Comparison of ENCODE assay signal across 1 cellular context in the genomic region with DNA sequence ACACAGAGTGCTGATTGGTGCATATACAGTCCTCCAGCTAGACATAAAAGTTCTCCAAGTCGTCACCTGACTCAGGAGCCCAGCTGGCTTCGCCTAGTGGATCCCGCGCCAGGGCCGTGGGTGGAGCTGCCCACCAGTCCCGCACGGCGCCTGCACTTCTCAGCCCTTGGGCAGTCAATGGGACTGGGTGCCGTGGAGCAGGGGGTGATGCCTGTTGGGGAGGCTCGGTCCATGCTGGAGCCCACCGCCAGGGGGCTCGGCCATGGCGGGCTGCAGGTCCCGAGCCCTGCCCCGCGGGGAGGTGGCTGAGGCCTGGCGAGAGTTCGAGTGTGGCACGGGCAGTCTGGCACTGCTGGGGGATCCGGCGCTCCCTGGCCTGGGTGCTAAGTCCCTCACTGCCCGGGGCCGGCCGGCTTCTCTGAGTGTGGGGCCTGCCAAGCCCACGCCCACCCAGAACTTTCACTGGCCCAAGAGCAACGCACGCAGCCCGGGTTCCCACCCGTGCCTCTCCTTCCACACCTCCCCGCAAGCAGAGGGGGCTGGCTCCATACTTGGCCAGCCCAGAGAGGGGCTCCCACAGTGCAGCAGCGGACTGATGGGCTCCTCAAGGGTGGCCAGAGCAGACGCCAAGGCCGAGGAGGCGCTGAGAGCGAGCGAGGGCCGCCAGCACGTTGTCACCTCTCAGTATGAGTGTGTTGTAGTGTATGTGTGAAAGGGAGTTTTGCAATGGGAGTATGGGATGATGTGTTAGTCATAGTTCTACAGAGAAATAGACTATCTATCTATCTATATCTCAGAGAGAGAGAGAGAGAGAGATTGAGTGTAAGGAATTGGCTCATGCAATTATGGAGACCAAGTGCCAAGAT.
TF ChIP-seq lines count a peak whose summit lies in the region.

No MANE protein-coding gene starts in this region.

TF ChIP-seq in GM12878, 131 proteins besides CTCF, POLR2A, EP300 and RAD21 (continued from another document):
- TF ChIP-seq, protein P1, sequence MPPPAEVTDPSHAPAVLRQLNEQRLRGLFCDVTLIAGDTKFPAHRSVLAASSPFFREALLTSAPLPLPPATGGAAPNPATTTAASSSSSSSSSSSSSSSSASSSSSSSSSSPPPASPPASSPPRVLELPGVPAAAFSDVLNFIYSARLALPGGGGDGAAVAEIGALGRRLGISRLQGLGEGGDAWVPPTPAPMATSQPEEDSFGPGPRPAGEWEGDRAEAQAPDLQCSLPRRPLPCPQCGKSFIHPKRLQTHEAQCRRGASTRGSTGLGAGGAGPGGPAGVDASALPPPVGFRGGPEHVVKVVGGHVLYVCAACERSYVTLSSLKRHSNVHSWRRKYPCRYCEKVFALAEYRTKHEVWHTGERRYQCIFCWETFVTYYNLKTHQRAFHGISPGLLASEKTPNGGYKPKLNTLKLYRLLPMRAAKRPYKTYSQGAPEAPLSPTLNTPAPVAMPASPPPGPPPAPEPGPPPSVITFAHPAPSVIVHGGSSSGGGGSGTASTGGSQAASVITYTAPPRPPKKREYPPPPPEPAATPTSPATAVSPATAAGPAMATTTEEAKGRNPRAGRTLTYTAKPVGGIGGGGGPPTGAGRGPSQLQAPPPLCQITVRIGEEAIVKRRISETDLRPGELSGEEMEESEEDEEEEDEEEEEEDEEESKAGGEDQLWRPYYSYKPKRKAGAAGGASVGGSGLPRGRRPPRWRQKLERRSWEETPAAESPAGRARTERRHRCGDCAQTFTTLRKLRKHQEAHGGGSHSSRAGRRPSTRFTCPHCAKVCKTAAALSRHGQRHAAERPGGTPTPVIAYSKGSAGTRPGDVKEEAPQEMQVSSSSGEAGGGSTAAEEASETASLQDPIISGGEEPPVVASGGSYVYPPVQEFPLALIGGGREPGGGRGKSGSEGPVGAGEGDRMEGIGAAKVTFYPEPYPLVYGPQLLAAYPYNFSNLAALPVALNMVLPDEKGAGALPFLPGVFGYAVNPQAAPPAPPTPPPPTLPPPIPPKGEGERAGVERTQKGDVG (CRISPR knock-in tag; IDR thresholded peaks at IDR 0.05) = no peak
- no peak for TF ChIP-seq NKRF (conservative IDR thresholded peaks at IDR 0.05)
- no peak for TF ChIP-seq RBBP5 (conservative IDR thresholded peaks at IDR 0.05)
- peak; percentile 31; the same call in 1 of the 2 replicates for TF ChIP-seq JUNB (IDR thresholded peaks at IDR 0.05)
